In genomic region chr1:83115785-83116184, GRCh38 we compare ENCODE assay signal across 38 cellular contexts.
"Had no signal": no experiment of that assay in that cellular context is flagged by ENCODE, and none has a peak within 500 bp of the region (broad histone marks: within the 10 kb centered on the region; RNA-seq: fewer than 3 reads in every experiment).

No MANE protein-coding gene starts in this region.

- H3K36me3 ChIP-seq: adrenal gland, ascending aorta, brain microvascular endothelial cell, breast epithelium, cardiac muscle cell had no signal

- H3K36me3 Mint-ChIP-seq: activated naive CD4-positive, alpha-beta T cell treated with anti-CD3 and anti-CD28 coated beads, Interleukin-2, amount 10 ng/mL, durations not matched to agents 7 days and 5 days; activated naive CD4-positive, alpha-beta T cell treated with anti-CD3 and anti-CD28 coated beads, Interleukin-2, amount 50 U/mL, for 24 hours; activated naive CD4-positive, alpha-beta T cell treated with anti-CD3 and anti-CD28 coated beads, Interleukin-2, amount 50 U/mL, for 72 hours; activated naive CD8-positive, alpha-beta T cell; activated naive CD8-positive, alpha-beta T cell treated with anti-CD3 and anti-CD28 coated beads for 36 hours; activated naive CD8-positive, alpha-beta T cell treated with anti-CD3 and anti-CD28 coated beads, Interleukin-2, amount 10 ng/mL, durations not matched to agents 7 days and 5 days; brain had no signal

- H3K4me1 Mint-ChIP-seq: activated naive CD4-positive, alpha-beta T cell treated with anti-CD3 and anti-CD28 coated beads, Interleukin-2, amount 50 U/mL, for 24 hours; activated naive CD8-positive, alpha-beta T cell treated with anti-CD3 and anti-CD28 coated beads for 36 hours; activated naive CD8-positive, alpha-beta T cell treated with anti-CD3 and anti-CD28 coated beads, Interleukin-2, amount 50 U/mL, for 24 hours; activated T-helper 17 cell treated with anti-CD3 and anti-CD28 coated beads, Interleukin-2, amount 50 U/mL, for 72 hours; brain; central memory CD8-positive, alpha-beta T cell had no signal

- DNase-seq: activated effector memory CD4-positive, alpha-beta T cell treated with anti-CD3 and anti-CD28 coated beads, Interleukin-2, amount 50 U/mL, for 16 hours; activated effector memory CD4-positive, alpha-beta T cell treated with Interleukin-2 at 50 U/mL for 16 hours; activated gamma-delta T cell; activated gamma-delta T cell treated with Interleukin-2 at 50 U/mL for 16 hours; activated naive CD4-positive, alpha-beta T cell; activated naive CD4-positive, alpha-beta T cell treated with anti-CD3 and anti-CD28 coated beads for 36 hours; activated naive CD4-positive, alpha-beta T cell treated with anti-CD3 and anti-CD28 coated beads, Interleukin-2, amount 10 ng/mL, durations not matched to agents 7 days and 5 days; activated naive CD4-positive, alpha-beta T cell treated with anti-CD3 and anti-CD28 coated beads, Interleukin-2, amount 50 U/mL, for 16 hours; activated naive CD4-positive, alpha-beta T cell treated with Interleukin-2 at 50 U/mL for 16 hours; activated naive CD8-positive, alpha-beta T cell treated with anti-CD3 and anti-CD28 coated beads for 36 hours; activated naive CD8-positive, alpha-beta T cell treated with anti-CD3 and anti-CD28 coated beads, Interleukin-2, amount 10 ng/mL, durations not matched to agents 7 days and 5 days; activated naive CD8-positive, alpha-beta T cell treated with anti-CD3 and anti-CD28 coated beads, Interleukin-2, amount 50 U/mL, for 24 hours; activated T-cell treated with anti-CD3 and anti-CD28 coated beads, Interleukin-2, amount 50 U/mL, for 4 hours; activated T-cell treated with anti-CD3 and anti-CD28 coated beads, Interleukin-2, amount 50 U/mL, for 48 hours; activated T-cell treated with anti-CD3 and anti-CD28 coated beads, Interleukin-2, amount 50 U/mL, for 72 hours; adrenal gland; amniotic stem cell; amygdala; anterior cingulate cortex; aorta; body of pancreas; brain microvascular endothelial cell; caudate nucleus; central memory CD4-positive, alpha-beta T cell; cerebellar nuclear complex had no signal

- H3K27ac ChIP-seq: adrenal gland, ascending aorta, body of pancreas, brain microvascular endothelial cell, breast epithelium, cardiac muscle cell had no signal

- H3K27ac Mint-ChIP-seq: activated naive CD4-positive, alpha-beta T cell treated with anti-CD3 and anti-CD28 coated beads for 36 hours; activated naive CD4-positive, alpha-beta T cell treated with anti-CD3 and anti-CD28 coated beads, Interleukin-2, amount 10 ng/mL, durations not matched to agents 7 days and 5 days; activated naive CD4-positive, alpha-beta T cell treated with anti-CD3 and anti-CD28 coated beads, Interleukin-2, amount 50 U/mL, for 24 hours; activated naive CD4-positive, alpha-beta T cell treated with anti-CD3 and anti-CD28 coated beads, Interleukin-2, amount 50 U/mL, for 72 hours; activated naive CD8-positive, alpha-beta T cell; activated naive CD8-positive, alpha-beta T cell treated with anti-CD3 and anti-CD28 coated beads for 36 hours; activated naive CD8-positive, alpha-beta T cell treated with anti-CD3 and anti-CD28 coated beads, Interleukin-2, amount 10 ng/mL, durations not matched to agents 7 days and 5 days; activated naive CD8-positive, alpha-beta T cell treated with anti-CD3 and anti-CD28 coated beads, Interleukin-2, amount 50 U/mL, for 24 hours; activated T-cell treated with anti-CD3 and anti-CD28 coated beads, Interleukin-2, amount 50 U/mL, for 72 hours; activated T-helper 1 cell treated with anti-CD3 and anti-CD28 coated beads, Interleukin-12 subunit alpha, Interleukin-12 subunit beta, Interleukin-2, Interleukin-4 antibody, amounts not matched to agents 30 ng/mL and 10 ng/mL and 1 ng/mL, durations not matched to agents 14 hours and 24 hours and 36 hours; activated T-helper 17 cell treated with anti-CD3 and anti-CD28 coated beads, Interleukin-2, amount 50 U/mL, for 72 hours; activated T-helper 2 cell treated with anti-CD3 and anti-CD28 coated beads, Interferon-gamma antibody, Interleukin-2, Interleukin-4, amounts not matched to agents 10 μg/mL and 5 μg/mL and 100 μg/mL, durations not matched to agents 14 hours and 24 hours and 36 hours; brain had no signal

- H3K4me3 ChIP-seq: adrenal gland, ascending aorta, body of pancreas, breast epithelium, cardiac muscle cell had no signal

- FAIRE-seq: astrocyte, bronchial epithelial cell had no signal

- ATAC-seq: activated naive CD4-positive, alpha-beta T cell treated with anti-CD3 and anti-CD28 coated beads, Interleukin-2, amount 50 U/mL, for 72 hours; activated naive CD8-positive, alpha-beta T cell treated with anti-CD3 and anti-CD28 coated beads, Interleukin-2, amount 50 U/mL, for 24 hours; activated T-cell treated with anti-CD3 and anti-CD28 coated beads, Interleukin-2, amount 50 U/mL, for 4 hours; activated T-cell treated with anti-CD3 and anti-CD28 coated beads, Interleukin-2, amount 50 U/mL, for 72 hours; activated T-helper 17 cell treated with anti-CD3 and anti-CD28 coated beads, Interleukin-2, amount 50 U/mL, for 72 hours; body of pancreas had no signal

- H3K4me3 Mint-ChIP-seq: activated naive CD4-positive, alpha-beta T cell treated with anti-CD3 and anti-CD28 coated beads for 36 hours; activated naive CD4-positive, alpha-beta T cell treated with anti-CD3 and anti-CD28 coated beads, Interleukin-2, amount 10 ng/mL, durations not matched to agents 7 days and 5 days; activated naive CD4-positive, alpha-beta T cell treated with anti-CD3 and anti-CD28 coated beads, Interleukin-2, amount 50 U/mL, for 24 hours; activated naive CD8-positive, alpha-beta T cell; activated naive CD8-positive, alpha-beta T cell treated with anti-CD3 and anti-CD28 coated beads for 36 hours; activated naive CD8-positive, alpha-beta T cell treated with anti-CD3 and anti-CD28 coated beads, Interleukin-2, amount 10 ng/mL, durations not matched to agents 7 days and 5 days; activated naive CD8-positive, alpha-beta T cell treated with anti-CD3 and anti-CD28 coated beads, Interleukin-2, amount 50 U/mL, for 24 hours; activated T-cell treated with anti-CD3 and anti-CD28 coated beads, Interleukin-2, amount 50 U/mL, for 4 hours; activated T-cell treated with anti-CD3 and anti-CD28 coated beads, Interleukin-2, amount 50 U/mL, for 72 hours; activated T-helper 1 cell treated with anti-CD3 and anti-CD28 coated beads, Interleukin-12 subunit alpha, Interleukin-12 subunit beta, Interleukin-2, Interleukin-4 antibody, amounts not matched to agents 30 ng/mL and 10 ng/mL and 1 ng/mL, durations not matched to agents 14 hours and 24 hours and 36 hours; activated T-helper 17 cell treated with anti-CD3 and anti-CD28 coated beads, Interleukin-2, amount 50 U/mL, for 72 hours; brain; central memory CD8-positive, alpha-beta T cell had no signal

- H3K9me3 Mint-ChIP-seq: activated naive CD4-positive, alpha-beta T cell treated with anti-CD3 and anti-CD28 coated beads for 36 hours; activated naive CD4-positive, alpha-beta T cell treated with anti-CD3 and anti-CD28 coated beads, Interleukin-2, amount 10 ng/mL, durations not matched to agents 7 days and 5 days; activated naive CD4-positive, alpha-beta T cell treated with anti-CD3 and anti-CD28 coated beads, Interleukin-2, amount 50 U/mL, for 24 hours; activated naive CD8-positive, alpha-beta T cell treated with anti-CD3 and anti-CD28 coated beads for 36 hours; activated T-cell treated with anti-CD3 and anti-CD28 coated beads, Interleukin-2, amount 50 U/mL, for 4 hours; activated T-helper 1 cell treated with anti-CD3 and anti-CD28 coated beads, Interleukin-12 subunit alpha, Interleukin-12 subunit beta, Interleukin-2, Interleukin-4 antibody, amounts not matched to agents 30 ng/mL and 10 ng/mL and 1 ng/mL, durations not matched to agents 14 hours and 24 hours and 36 hours; activated T-helper 2 cell treated with anti-CD3 and anti-CD28 coated beads, Interferon-gamma antibody, Interleukin-2, Interleukin-4, amounts not matched to agents 10 μg/mL and 5 μg/mL and 100 μg/mL, durations not matched to agents 14 hours and 24 hours and 36 hours had no signal

- H3K4me1 ChIP-seq: adrenal gland, ascending aorta, body of pancreas, breast epithelium had no signal

- H3K9me3 ChIP-seq: adrenal gland, ascending aorta, body of pancreas, breast epithelium had no signal

- H3K27me3 ChIP-seq: adrenal gland, ascending aorta, body of pancreas, brain microvascular endothelial cell, breast epithelium, cardiac muscle cell had no signal

- H3K27me3 Mint-ChIP-seq: activated naive CD4-positive, alpha-beta T cell treated with anti-CD3 and anti-CD28 coated beads, Interleukin-2, amount 10 ng/mL, durations not matched to agents 7 days and 5 days; activated naive CD4-positive, alpha-beta T cell treated with anti-CD3 and anti-CD28 coated beads, Interleukin-2, amount 50 U/mL, for 24 hours; activated naive CD8-positive, alpha-beta T cell; activated naive CD8-positive, alpha-beta T cell treated with anti-CD3 and anti-CD28 coated beads for 36 hours; activated naive CD8-positive, alpha-beta T cell treated with anti-CD3 and anti-CD28 coated beads, Interleukin-2, amount 10 ng/mL, durations not matched to agents 7 days and 5 days; activated naive CD8-positive, alpha-beta T cell treated with anti-CD3 and anti-CD28 coated beads, Interleukin-2, amount 50 U/mL, for 24 hours; activated T-helper 17 cell treated with anti-CD3 and anti-CD28 coated beads, Interleukin-2, amount 50 U/mL, for 72 hours; brain; central memory CD8-positive, alpha-beta T cell had no signal
